In genomic region chr21:42232176-42232825, GRCh38 we compare ENCODE assay signal across 11 cellular contexts. TPM values are rescaled to one million over a fixed set of nuclear protein-coding genes. Genes with fewer than 3 reads are reported as not detected.
DNase-seq lines count a peak whose midpoint lies in the region; ATAC-seq, FAIRE-seq and TF ChIP-seq lines count a peak whose summit lies in the region.
"Had no signal": no experiment of that assay in that cellular context is flagged by ENCODE, and none has a peak within 500 bp of the region (broad histone marks: within the 10 kb centered on the region; RNA-seq: fewer than 3 reads in every experiment).

No MANE protein-coding gene starts in this region.

- peak overlapping the region; percentile 85 for H3K27ac Mint-ChIP-seq in stimulated activated memory B cell treated with anti-CD40 and anti-IgM and Interleukin-4, amounts not matched to agents 10 μg/mL and 1 μg/mL and 100 μg/mL, for 72 hours
- H3K27ac Mint-ChIP-seq in glutamatergic neuron (ENCODE audit: unreplicated experiment), result no peak overlapping the region

- H2BK12ac ChIP-seq in H1 (ENCODE audit: low read depth, low read length), result 0 out of 2 replicates have a peak overlapping the region, but pooled peaks have one; percentile 12

- peak; percentile 29 for DNase-seq in NK-92 treated with Interleukin-12 subunit alpha and Interleukin-12 subunit beta, amount 100 ng/mL, for 24 hours (lab: John Stamatoyannopoulos, UW)
- no peak for DNase-seq in NK-92 (lab: John Stamatoyannopoulos, UW; ENCODE audit: unreplicated experiment)
- DNase-seq in NCI-H345 treated with DMSO at 0.1 percent for 48 hours (lab: John Stamatoyannopoulos, UW; ENCODE audit: unreplicated experiment), result peak; percentile 60
- DNase-seq in H1 (ENCODE audit: low read depth in 1 of 2, low spot score in 2 of 2), result no peak
- no peak for DNase-seq in glutamatergic neuron
- no peak for DNase-seq in NCI-H526 (lab: John Stamatoyannopoulos, UW)
- DNase-seq in activated CD4-positive, alpha-beta T cell treated with anti-CD3 and anti-CD28 coated beads, Interleukin-2, amount 50 U/mL, for 48 hours, result no peak
- DNase-seq: kidney glomerular epithelial cell; stimulated activated CD4-positive, alpha-beta T cell treated with anti-CD3 and anti-CD28 coated beads, Interleukin-12 subunit alpha, Interleukin-12 subunit beta, amount 100 ng/mL, for 4 hours had no signal

- no peak overlapping the region for H4K8ac ChIP-seq in H1 (ENCODE audit: extremely low read depth, insufficient read depth, low read length)

- no peaks in the 10 kb centered on the region for H3K36me3 Mint-ChIP-seq in stimulated activated memory B cell treated with anti-CD40 and anti-IgM and Interleukin-4, amounts not matched to agents 10 μg/mL and 1 μg/mL and 100 μg/mL, for 72 hours
- peaks cover 10% of the 10 kb centered on the region for H3K36me3 Mint-ChIP-seq in glutamatergic neuron (ENCODE audit: unreplicated experiment)

- no peak overlapping the region for H3K9ac ChIP-seq in H1 (replicated peaks in 1 of 4; ENCODE audit: extremely low read depth in 1 of 4, low read depth in 3 of 4, low read length in 3 of 4)

- no peak overlapping the region for H4K5ac ChIP-seq in H1 (ENCODE audit: insufficient read length, low read depth, low read length)

- H2BK120ac ChIP-seq in H1 (replicated peaks; ENCODE audit: low read depth, low read length), result no peak overlapping the region

- peaks cover 0 to 24% (median 20%) of the 10 kb centered on the region in 4 experiments; a peak in 6 of 7 replicates for H3K27me3 ChIP-seq in H1 (replicated peaks in 1 of 4; ENCODE audit: control insufficient read depth in 3 of 4, extremely low read depth in 1 of 4, insufficient read depth in 3 of 4, low read length in 3 of 4)

- CTCF ChIA-PET in H1 (lab: Charles Lee; ENCODE audit: partially characterized antibody), result interaction anchor here (0.9 to 1.8 kb wide), 8 partner anchors 10 to 106 kb away, joined by 3 to 5 read pairs (median 4); no protein-coding TSS in a partner anchor

- H2BK20ac ChIP-seq in H1 (ENCODE audit: low read length), result no peak overlapping the region

- no peak overlapping the region for H3K27ac ChIP-seq in H1 (ENCODE audit: low read depth, low read length)

- TF ChIP-seq CTCF in H1 (IDR thresholded peaks at IDR 0.05; ENCODE audit: control extremely low read depth in 1 of 3, insufficient read depth in 1 of 3, low read depth in 1 of 3, low read length in 3 of 3) (no peak), glutamatergic neuron (IDR thresholded peaks at IDR 0.05; ENCODE audit: partially characterized antibody, unreplicated experiment) (no peak)

- peaks cover 5% of the 10 kb centered on the region; the same call in 1 of the 2 replicates for H3K23me2 ChIP-seq in H1 (ENCODE audit: low read depth, low read length)

- no peak overlapping the region for H2AFZ ChIP-seq in H1 (ENCODE audit: low read length)

- POLR2A ChIA-PET in H1 (lab: Charles Lee; ENCODE audit: partially characterized antibody), result no interaction called here

- peaks cover 78% of the 10 kb centered on the region for H3K4me1 Mint-ChIP-seq in stimulated activated memory B cell treated with anti-CD40 and anti-IgM and Interleukin-4, amounts not matched to agents 10 μg/mL and 1 μg/mL and 100 μg/mL, for 72 hours
- H3K4me1 Mint-ChIP-seq in glutamatergic neuron (ENCODE audit: low read depth, unreplicated experiment), result peaks cover 35% of the 10 kb centered on the region

- H2AK5ac ChIP-seq in H1 (ENCODE audit: low read depth, low read length), result no peak overlapping the region

- no peaks in the 10 kb centered on the region for H3K9me3 ChIP-seq in H1 (ENCODE audit: insufficient read depth in 2 of 2, low read depth in 1 of 2, low read length in 1 of 2)

- H3K14ac ChIP-seq in H1 (ENCODE audit: insufficient read length), result no peak overlapping the region

- H3K9me3 Mint-ChIP-seq in stimulated activated memory B cell treated with anti-CD40 and anti-IgM and Interleukin-4, amounts not matched to agents 10 μg/mL and 1 μg/mL and 100 μg/mL, for 72 hours, result peaks cover 5% of the 10 kb centered on the region
- H3K9me3 Mint-ChIP-seq in glutamatergic neuron (ENCODE audit: unreplicated experiment), result peaks cover 6% of the 10 kb centered on the region

- no peak overlapping the region for H2BK5ac ChIP-seq in H1 (ENCODE audit: low read depth, low read length)

- WGBS in H1 (ENCODE audit: extremely low coverage in 1 of 2, insufficient coverage in 1 of 2, insufficient read length in 1 of 2, insufficient replicate concordance in 2 of 2, low coverage in 1 of 2, low lambda C conversion rate in 2 of 2, missing lambda C conversion rate in 1 of 2), 2 experiments, result 91% methylated on average over 8 of the region's 8 CpGs; no CpG with 5 or more reads in 1 of the 2 experiments

- H3K4me3 Mint-ChIP-seq in stimulated activated memory B cell treated with anti-CD40 and anti-IgM and Interleukin-4, amounts not matched to agents 10 μg/mL and 1 μg/mL and 100 μg/mL, for 72 hours, result no peak overlapping the region
- no peak overlapping the region for H3K4me3 Mint-ChIP-seq in glutamatergic neuron (ENCODE audit: unreplicated experiment)

- no peaks in the 10 kb centered on the region for H3K79me2 ChIP-seq in H1 (ENCODE audit: control insufficient read depth in 1 of 2, insufficient read depth in 2 of 2, low read length in 2 of 2)

- H3K4ac ChIP-seq in H1 (replicated peaks; ENCODE audit: insufficient read length, low read depth, low read length), result no peak overlapping the region

- H3K23ac ChIP-seq in H1 (ENCODE audit: insufficient read length), result no peak overlapping the region

- no peak for TF ChIP-seq EP300 in H1 (IDR thresholded peaks at IDR 0.05; ENCODE audit: borderline replicate concordance in 1 of 2, low read depth in 2 of 2, low read length in 2 of 2)

- no peak for FAIRE-seq in H1 (lab: Jason Lieb, UNC)
- FAIRE-seq: endothelial cell of umbilical vein had no signal

- no peaks in the 10 kb centered on the region for H3K36me3 ChIP-seq in H1 (ENCODE audit: control insufficient read depth in 2 of 4, insufficient read depth in 4 of 4, low read length in 3 of 4)

- H3K4me2 ChIP-seq in H1 (ENCODE audit: insufficient read depth in 1 of 2, low read depth in 2 of 2, low read length in 2 of 2), result no peak overlapping the region

- H3K27me3 Mint-ChIP-seq in stimulated activated memory B cell treated with anti-CD40 and anti-IgM and Interleukin-4, amounts not matched to agents 10 μg/mL and 1 μg/mL and 100 μg/mL, for 72 hours, result no peaks in the 10 kb centered on the region
- peaks cover 11% of the 10 kb centered on the region for H3K27me3 Mint-ChIP-seq in glutamatergic neuron (ENCODE audit: unreplicated experiment)

- H4K91ac ChIP-seq in H1 (replicated peaks; ENCODE audit: insufficient read length, low read length), result no peak overlapping the region

- no peak overlapping the region for H2BK15ac ChIP-seq in H1 (ENCODE audit: low read length)

- H3K18ac ChIP-seq in H1 (ENCODE audit: extremely low read depth, low read length), result no peak overlapping the region

- H3K56ac ChIP-seq in H1 (replicated peaks; ENCODE audit: insufficient read length, low read depth, low read length), result no peak overlapping the region

- TF ChIP-seq POLR2A in H1 (IDR thresholded peaks at IDR 0.05; ENCODE audit: control extremely low read depth in 1 of 2, low read depth in 2 of 2, low read length in 2 of 2), result no peak

- H3K4me3 ChIP-seq in H1 (ENCODE audit: extremely low read depth in 1 of 4, insufficient read depth in 2 of 4, low read depth in 3 of 4, low read length in 4 of 4), result no peak overlapping the region

- no peak for ATAC-seq in stimulated activated memory B cell treated with anti-CD40 and anti-IgM and Interleukin-4, amounts not matched to agents 10 μg/mL and 1 μg/mL and 100 μg/mL, for 72 hours

- peaks cover 0 to 1% of the 10 kb centered on the region in 2 experiments for H4K20me1 ChIP-seq in H1 (replicated peaks in 1 of 2; ENCODE audit: control insufficient read depth in 1 of 2, insufficient read depth in 2 of 2, low read length in 2 of 2)

- TF ChIP-seq RAD21 in H1 (IDR thresholded peaks at IDR 0.05 in 1 of 2, conservative IDR thresholded peaks at IDR 0.05 in 1 of 2; ENCODE audit: low read depth in 2 of 2, low read length in 2 of 2), result no peak

- H3K4me1 ChIP-seq in H1 (replicated peaks in 1 of 4; ENCODE audit: control insufficient read depth in 3 of 4, insufficient read depth in 4 of 4, low read length in 3 of 4), result peaks cover 7 to 18% (median 12%) of the 10 kb centered on the region in 4 experiments

- no peaks in the 10 kb centered on the region for H3K79me1 ChIP-seq in H1 (ENCODE audit: low read depth, low read length)

TF ChIP-seq in H1, 55 proteins besides CTCF, POLR2A, EP300 and RAD21:
- TF ChIP-seq YY1 (IDR thresholded peaks at IDR 0.05; ENCODE audit: low read depth, low read length) (no peak), TBP (IDR thresholded peaks at IDR 0.05; ENCODE audit: low read depth, low read length) (no peak), JUND (IDR thresholded peaks at IDR 0.05; ENCODE audit: low read length) (no peak), SIX5 (IDR thresholded peaks at IDR 0.05; ENCODE audit: low read depth, low read length) (no peak), CTBP2 (IDR thresholded peaks at IDR 0.05; ENCODE audit: borderline replicate concordance, insufficient read depth, insufficient read length, low read length) (no peak), FOSL1 (IDR thresholded peaks at IDR 0.05; ENCODE audit: insufficient read depth, low read depth, low read length) (no peak), RBBP5 (IDR thresholded peaks at IDR 0.05; ENCODE audit: borderline replicate concordance, low read depth, low read length) (no peak), SUZ12 (IDR thresholded peaks at IDR 0.05; ENCODE audit: low read length) (no peak), KDM1A (IDR thresholded peaks at IDR 0.05; ENCODE audit: borderline replicate concordance, low read length) (no peak)

RNA-seq across cellular contexts. Expression of gene ABCG1, which starts 13.4 kb away (rescaled TPM):
- 4.0 TPM in 2 replicates for total RNA-seq in H1 (2021; fragmentation: NEBNext Ultra II Directional; extraction: Animal tissue kit (Norgen Biotek cat#: 25700))
- 2.1 and 3.8 TPM in 2 replicates for polyA plus RNA-seq in H1 (2011; rRNA removed)
- 2.6 TPM for polyA plus RNA-seq in H1 (2011; cell fraction: cytosol; rRNA removed)
- 5.8 TPM for polyA plus RNA-seq in H1 (2011; cell fraction: nucleus; rRNA removed)
- 1.7 to 2.7 TPM (median 2.3 TPM) in 4 replicates for polyA plus RNA-seq in H1 (2012, experiment 1 of 2)
- polyA plus RNA-seq in H1 (2012, experiment 2 of 2), result 2.4 TPM
- polyA plus RNA-seq in H1 (2013, experiment 1 of 2), result 1.4 TPM
- 1.3 TPM for polyA plus RNA-seq in H1 (2013, experiment 2 of 2)
- 3.7 and 4.0 TPM in 2 replicates for polyA minus RNA-seq in H1 (2011; rRNA and poly(A)+ RNA removed)
- polyA minus RNA-seq in H1 (2011; cell fraction: cytosol; rRNA and poly(A)+ RNA removed), result 2.9 TPM
- 3.6 TPM for polyA minus RNA-seq in H1 (2011; cell fraction: nucleus; rRNA and poly(A)+ RNA removed)
- total RNA-seq in glutamatergic neuron (ENCODE audit: unreplicated experiment), result 31.9 TPM

Comparison
In these comparisons a context has a peak if more than half of its experiments do, and no peak if none do; other contexts are left out.
1. DNase-seq: peak in NK-92 treated with Interleukin-12 subunit alpha and Interleukin-12 subunit beta, amount 100 ng/mL, for 24 hours (single experiment) and NCI-H345 treated with DMSO at 0.1 percent for 48 hours (single experiment); none in NK-92 (single experiment), H1 (0 of 2), glutamatergic neuron (single experiment), NCI-H526 (0 of 2) and activated CD4-positive, alpha-beta T cell treated with anti-CD3 and anti-CD28 coated beads, Interleukin-2, amount 50 U/mL, for 48 hours (0 of 2).